ENCODE assay signal across 8 cellular contexts in genomic region chr2:26088038-26088643, GRCh38. TPM values are rescaled to one million over a fixed set of nuclear protein-coding genes. Genes with fewer than 3 reads are reported as not detected.
DNase-seq lines count a peak whose midpoint lies in the region; ATAC-seq and TF ChIP-seq lines count a peak whose summit lies in the region.

No MANE protein-coding gene starts in this region.

- H3K27ac ChIP-seq in OCI-LY3 (ENCODE audit: low read length), result no peak overlapping the region
- H3K27ac ChIP-seq in dorsolateral prefrontal cortex, result peak overlapping the region in 44 of 59 donors; percentile 3 to 69 (median 48)

- H3K9me3 ChIP-seq in OCI-LY3 (ENCODE audit: insufficient read depth, low read length), result no peaks in the 10 kb centered on the region

- intact Hi-C loops in dorsolateral prefrontal cortex (cut with DNase I), result loop anchor here (1.0 to 10.0 kb wide), 4 partner anchors 57 to 157 kb away; partner anchors contain the start of genes HADHA (in 1 of the 2) and HADHB (in 1 of the 2)

- H2AFZ ChIP-seq in OCI-LY3 (ENCODE audit: low read depth, low read length), result no peak overlapping the region

- H3K27me3 ChIP-seq in OCI-LY3 (ENCODE audit: low read depth, low read length) (no peaks in the 10 kb centered on the region), dorsolateral prefrontal cortex (no peaks in the 10 kb centered on the region)

- H3K4me1 ChIP-seq in OCI-LY3 (ENCODE audit: low read length), result peaks cover 5% of the 10 kb centered on the region

- no peak overlapping the region for H3K9ac ChIP-seq in OCI-LY3 (ENCODE audit: low read length)

- peak; percentile 77 for TF ChIP-seq CTCF in GM12873 (IDR thresholded peaks at IDR 0.05; ENCODE audit: insufficient read depth, low read depth, low read length, missing control alignments)
- TF ChIP-seq CTCF in OCI-LY3 (IDR thresholded peaks at IDR 0.05; ENCODE audit: low read depth, low read length), result peak; percentile 71
- TF ChIP-seq CTCF in dorsolateral prefrontal cortex (IDR thresholded peaks at IDR 0.05 in 54 of 56, conservative IDR thresholded peaks at IDR 0.05 in 2 of 56; ENCODE audit: low read depth in 1 of 56, partially characterized antibody in 56 of 56), result peak; percentile 45 to 95 (median 87)

- ATAC-seq in GM18873 (IDR thresholded peaks at IDR 0.05; ENCODE audit: low FRiP score, unreplicated experiment), result no peak
- ATAC-seq in GM18519 (IDR thresholded peaks at IDR 0.05; ENCODE audit: low FRiP score, unreplicated experiment), result no peak

- no peak overlapping the region for H3K4me2 ChIP-seq in OCI-LY3 (ENCODE audit: low read length)

- peaks cover 70% of the 10 kb centered on the region for H3K79me2 ChIP-seq in OCI-LY3 (ENCODE audit: low read length)

- H3K4me3 ChIP-seq in OCI-LY3 (ENCODE audit: low read length) (no peak overlapping the region), dorsolateral prefrontal cortex (peak overlapping the region in 1 of 59 donors; percentile 3)

- H4K20me1 ChIP-seq in OCI-LY3 (ENCODE audit: insufficient read depth, low read length), result peaks cover 43% of the 10 kb centered on the region

- peak; percentile 53 for DNase-seq in AG20443 (ENCODE audit: low spot score)
- peak in 4 of 10 donors; percentile 10 to 42 (median 30) for DNase-seq in dorsolateral prefrontal cortex
- DNase-seq in myocyte (ENCODE audit: low read depth), result peak; percentile 31
- no peak for DNase-seq in LoVo (ENCODE audit: low spot score)

- H3K36me3 ChIP-seq in OCI-LY3 (replicated peaks; ENCODE audit: low read depth, low read length), result no peaks in the 10 kb centered on the region

RNA-seq across cellular contexts. Expression of gene RAB10, which starts 54.3 kb away (rescaled TPM):
- total RNA-seq in dorsolateral prefrontal cortex, result 100 to 1,000 TPM in 104 of 120 experiments, 10 to 100 TPM in 16; 88.3 to 149 (median 112) TPM
- total RNA-seq in myocyte, result 139 and 157 TPM in 2 replicates
- 102 TPM for polyA plus RNA-seq in myocyte (2012)
